7 cellular contexts compared by ENCODE assay signal in the genomic region with DNA sequence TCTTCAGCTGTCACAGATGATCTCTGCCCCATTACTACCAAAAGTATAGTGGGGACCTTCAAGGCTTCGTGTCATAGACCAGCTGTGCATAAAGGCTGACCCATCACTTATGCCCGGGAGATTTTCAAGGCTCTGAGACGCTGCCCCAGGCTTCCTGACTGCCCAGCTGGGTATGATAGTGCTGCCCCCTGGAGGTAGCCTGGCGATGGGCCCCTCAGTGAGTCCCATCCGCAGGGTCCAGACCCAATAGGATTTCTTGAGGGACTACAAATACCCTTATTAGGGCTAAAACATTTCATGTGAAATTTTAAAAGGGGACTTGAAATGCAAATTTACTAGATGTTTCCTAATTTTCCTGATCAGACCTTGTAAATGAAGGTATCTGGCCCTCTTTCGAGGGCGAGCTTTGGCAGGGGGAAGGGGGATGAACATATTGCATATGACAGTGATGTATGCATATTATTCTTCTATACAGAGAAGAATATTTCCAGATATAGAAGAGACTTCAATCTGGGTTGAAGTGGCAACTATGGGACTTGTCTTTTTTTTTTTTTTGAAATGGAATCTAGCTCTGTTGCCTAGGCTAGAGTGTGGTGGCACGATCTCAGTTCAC. TPM values are rescaled to one million over a fixed set of nuclear protein-coding genes. Genes with fewer than 3 reads are reported as not detected.
A peak's percentile ranks its signal among the peaks of the same experiment; 100 is the strongest.
DNase-seq lines count a peak whose midpoint lies in the region; ATAC-seq and FAIRE-seq lines count a peak whose summit lies in the region.

No MANE protein-coding gene starts in this region.

- no peak for FAIRE-seq in frontal cortex (lab: Jason Lieb, UNC)

- intact Hi-C loops in activated naive CD4-positive, alpha-beta T cell treated with anti-CD3 and anti-CD28 coated beads for 36 hours (cut with micrococcal nuclease): loop anchor here (1.0 kb wide), 3 partner anchors 21 to 124 kb away; partner anchors contain the start of gene IL20
- intact Hi-C loops in left colon (cut with DNase I, micrococcal nuclease): no loop called here

- no peaks in the 10 kb centered on the region for H3K36me3 Mint-ChIP-seq in activated naive CD4-positive, alpha-beta T cell treated with anti-CD3 and anti-CD28 coated beads for 36 hours (ENCODE audit: low read depth)
- peaks cover 3% of the 10 kb centered on the region in 2 donors for H3K36me3 Mint-ChIP-seq in stimulated activated naive B cell treated with anti-CD40 and anti-IgM and Interleukin-4, amounts not matched to agents 10 μg/mL and 1 μg/mL and 100 μg/mL, for 72 hours

- H3K27me3 Mint-ChIP-seq in activated naive CD4-positive, alpha-beta T cell treated with anti-CD3 and anti-CD28 coated beads for 36 hours (ENCODE audit: low read depth): no peaks in the 10 kb centered on the region
- no peaks in the 10 kb centered on the region for H3K27me3 Mint-ChIP-seq in stimulated activated naive B cell treated with anti-CD40 and anti-IgM and Interleukin-4, amounts not matched to agents 10 μg/mL and 1 μg/mL and 100 μg/mL, for 72 hours

- H3K4me1 Mint-ChIP-seq in activated naive CD4-positive, alpha-beta T cell treated with anti-CD3 and anti-CD28 coated beads for 36 hours (ENCODE audit: low read depth): peaks cover 32% of the 10 kb centered on the region
- H3K4me1 Mint-ChIP-seq in stimulated activated naive B cell treated with anti-CD40 and anti-IgM and Interleukin-4, amounts not matched to agents 10 μg/mL and 1 μg/mL and 100 μg/mL, for 72 hours: peaks cover 45 to 61% of the 10 kb centered on the region in 2 donors

- ATAC-seq in GM18909 (IDR thresholded peaks at IDR 0.05; ENCODE audit: poor library complexity, unreplicated experiment) (peak; percentile 26), left colon (peak; percentile 11)
- ATAC-seq in stimulated activated naive B cell treated with anti-CD40 and anti-IgM and Interleukin-4, amounts not matched to agents 10 μg/mL and 1 μg/mL and 100 μg/mL, for 72 hours (replicated peaks): peak; percentile 18 to 23

- CTCF ChIA-PET in activated naive CD4-positive, alpha-beta T cell treated with anti-CD3 and anti-CD28 coated beads for 36 hours (lab: Charles Lee): interaction anchor here (0.6 to 13.0 kb wide), 32 partner anchors 9 to 306 kb away, joined by 3 to 219 read pairs (median 6); partner anchors contain the start of genes FCAMR, FCMR, IL20 and PIGR

- no peaks in the 10 kb centered on the region for H3K9me3 Mint-ChIP-seq in activated naive CD4-positive, alpha-beta T cell treated with anti-CD3 and anti-CD28 coated beads for 36 hours
- no peaks in the 10 kb centered on the region for H3K9me3 Mint-ChIP-seq in stimulated activated naive B cell treated with anti-CD40 and anti-IgM and Interleukin-4, amounts not matched to agents 10 μg/mL and 1 μg/mL and 100 μg/mL, for 72 hours

- H3K4me3 Mint-ChIP-seq in activated naive CD4-positive, alpha-beta T cell treated with anti-CD3 and anti-CD28 coated beads for 36 hours: no peak overlapping the region
- no peak overlapping the region for H3K4me3 Mint-ChIP-seq in stimulated activated naive B cell treated with anti-CD40 and anti-IgM and Interleukin-4, amounts not matched to agents 10 μg/mL and 1 μg/mL and 100 μg/mL, for 72 hours

- DNase-seq in RPMI8226: peak; percentile 84
- DNase-seq in activated naive CD4-positive, alpha-beta T cell treated with anti-CD3 and anti-CD28 coated beads for 36 hours: peak; percentile 83
- peak in 1 of 2 donors; percentile 77 for DNase-seq in left colon
- DNase-seq in stimulated activated naive B cell treated with anti-CD40 and anti-IgM and Interleukin-4, amounts not matched to agents 10 μg/mL and 1 μg/mL and 100 μg/mL, for 72 hours: peak; percentile 57
- no peak for DNase-seq in frontal cortex (ENCODE audit: low spot score in 2 of 2)
- DNase-seq in GM19240 (ENCODE audit: insufficient read length, low spot score): no peak

- no peak overlapping the region for H3K27ac Mint-ChIP-seq in activated naive CD4-positive, alpha-beta T cell treated with anti-CD3 and anti-CD28 coated beads for 36 hours
- peak overlapping the region; percentile 99 for H3K27ac Mint-ChIP-seq in stimulated activated naive B cell treated with anti-CD40 and anti-IgM and Interleukin-4, amounts not matched to agents 10 μg/mL and 1 μg/mL and 100 μg/mL, for 72 hours

RNA-seq across cellular contexts. Expression of gene FCMR, which starts 11.7 kb away (rescaled TPM):
- total RNA-seq in activated naive CD4-positive, alpha-beta T cell treated with anti-CD3 and anti-CD28 coated beads for 36 hours: 10 to 100 TPM; 49.6 to 52.1 TPM
- total RNA-seq in left colon (1 to 10 TPM; 1.6 to 4.8 TPM), frontal cortex (under 0.01 TPM)

RNA-seq across cellular contexts. Expression of gene PIGR, which starts 12.8 kb away (rescaled TPM):
- total RNA-seq in activated naive CD4-positive, alpha-beta T cell treated with anti-CD3 and anti-CD28 coated beads for 36 hours: under 1 TPM in 1 of 2 experiments, not detected in 1; 0.10 TPM
- total RNA-seq in left colon (over 10,000 TPM; 10,148 to 12,746 TPM), frontal cortex (not detected)

RNA-seq across cellular contexts. Expression of gene IL24, which starts 36.2 kb away (rescaled TPM):
- total RNA-seq in activated naive CD4-positive, alpha-beta T cell treated with anti-CD3 and anti-CD28 coated beads for 36 hours: 10 to 100 TPM; 44.0 to 46.7 TPM
- not detected for total RNA-seq in left colon
- under 0.01 TPM for total RNA-seq in frontal cortex

RNA-seq across cellular contexts. Expression of gene FCAMR, which starts 36.8 kb away (rescaled TPM):
- not detected for total RNA-seq in activated naive CD4-positive, alpha-beta T cell treated with anti-CD3 and anti-CD28 coated beads for 36 hours
- total RNA-seq in left colon: 1 to 10 TPM in 1 of 2 donors, under 1 TPM in 1; 0.53 to 1.0 TPM
- not detected for total RNA-seq in frontal cortex

Comparison
In these comparisons a context has a peak if more than half of its experiments do, and no peak if none do; other contexts are left out.
1. DNase-seq: peak in RPMI8226 (single experiment), activated naive CD4-positive, alpha-beta T cell treated with anti-CD3 and anti-CD28 coated beads for 36 hours (single experiment) and stimulated activated naive B cell treated with anti-CD40 and anti-IgM and Interleukin-4, amounts not matched to agents 10 μg/mL and 1 μg/mL and 100 μg/mL, for 72 hours (single experiment); none in frontal cortex (0 of 2) and GM19240 (single experiment).
2. RNA of gene FCMR, which starts 11.7 kb away (total RNA-seq): 49.6 to 52.1 TPM in activated naive CD4-positive, alpha-beta T cell treated with anti-CD3 and anti-CD28 coated beads for 36 hours; 1.6 to 4.8 TPM in left colon and under 0.01 TPM in frontal cortex (single experiment); every median in the first group is over 4 times any median in the second.
3. RNA of gene PIGR, which starts 12.8 kb away (total RNA-seq): 10,148 to 12,746 TPM in left colon; 0.10 TPM in activated naive CD4-positive, alpha-beta T cell treated with anti-CD3 and anti-CD28 coated beads for 36 hours and not detected in frontal cortex (single experiment); every median in the first group is over 1,000 times any median in the second.
4. RNA of gene IL24, which starts 36.2 kb away (total RNA-seq): 44.0 to 46.7 TPM in activated naive CD4-positive, alpha-beta T cell treated with anti-CD3 and anti-CD28 coated beads for 36 hours; not detected in left colon and under 0.01 TPM in frontal cortex (single experiment); every median in the first group is over 10 times any median in the second.
5. Peak in every context shown above with its lines, with median percentiles within 50 percentile points of each other: ATAC-seq.